In the genomic region with DNA sequence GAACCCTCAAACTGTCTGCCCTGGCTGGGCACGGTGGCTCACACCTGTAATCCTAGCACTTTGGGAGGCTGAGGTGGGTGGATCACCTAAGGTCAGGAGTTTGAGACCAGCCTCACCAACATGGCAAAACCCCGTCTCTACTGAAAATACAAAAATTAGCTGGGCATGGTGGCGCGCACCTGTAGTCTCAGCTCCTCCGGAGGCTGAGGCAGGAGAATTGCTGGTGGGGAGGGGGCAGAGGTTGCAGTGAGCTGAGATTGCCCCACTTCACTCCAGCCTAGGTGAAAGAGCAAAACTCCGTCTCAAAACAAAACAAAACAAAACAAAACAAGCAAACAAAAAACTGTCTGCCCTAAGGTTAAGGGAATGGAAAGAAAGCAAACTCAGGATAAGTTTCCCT, we compare ENCODE assay signal across 8 cellular contexts.
A peak's percentile ranks its signal among the peaks of the same experiment; 100 is the strongest.
DNase-seq lines count a peak whose midpoint lies in the region; ATAC-seq and TF ChIP-seq lines count a peak whose summit lies in the region.
"Not testable (repeated sequence)": the region's sequence is repeated elsewhere in the genome, so short reads cannot be mapped to it uniquely, and the experiment has no call there.

No MANE protein-coding gene starts in this region.

- peak overlapping the region; percentile 89 to 97 (median 95) for H3K27ac Mint-ChIP-seq in CD14-positive monocyte
- peak overlapping the region; percentile 92 for H3K27ac Mint-ChIP-seq in activated CD4-positive, alpha-beta T cell treated with anti-CD3 and anti-CD28 coated beads for 36 hours
- peak overlapping the region; percentile 97 for H3K27ac Mint-ChIP-seq in activated T-helper 17 cell treated with anti-CD3 and anti-CD28 coated beads, Interleukin-2, amount 50 U/mL, for 72 hours
- peak overlapping the region in 8 of 10 donors; percentile 71 to 98 (median 90) for H3K27ac Mint-ChIP-seq in naive thymus-derived CD8-positive, alpha-beta T cell

- peak overlapping the region; percentile 11 for H3K4me3 ChIP-seq in OCI-LY1 (ENCODE audit: low read depth, low read length, poor library complexity, severe bottlenecking)
- H3K4me3 ChIP-seq in brain microvascular endothelial cell (ENCODE audit: low read depth, low read length); upper lobe of left lung: not testable (repeated sequence)

- CTCF ChIA-PET in activated CD4-positive, alpha-beta T cell treated with anti-CD3 and anti-CD28 coated beads for 36 hours (lab: Charles Lee), result interaction anchor here (0.8 to 0.9 kb wide), 2 partner anchors 11 to 192 kb away, joined by 3 read pairs; no protein-coding TSS in a partner anchor

- not testable (repeated sequence) for H2AFZ ChIP-seq in OCI-LY1 (ENCODE audit: low read length)

- not testable (repeated sequence) for H3K36me3 ChIP-seq in OCI-LY1 (ENCODE audit: insufficient read depth, low read length); brain microvascular endothelial cell (replicated peaks); upper lobe of left lung

- H3K27ac ChIP-seq in OCI-LY1 (ENCODE audit: low read depth, low read length, poor library complexity, severe bottlenecking) (peak overlapping the region; percentile 98), brain microvascular endothelial cell (peak overlapping the region; percentile 63), upper lobe of left lung (peak overlapping the region in 3 of 4 donors; percentile 9 to 36 (median 24))

- H3K27me3 ChIP-seq in OCI-LY1 (ENCODE audit: insufficient read depth, low read length); brain microvascular endothelial cell (replicated peaks); upper lobe of left lung: not testable (repeated sequence)

- peak overlapping the region; percentile 9 to 71 for H3K4me3 Mint-ChIP-seq in CD14-positive monocyte
- H3K4me3 Mint-ChIP-seq in activated CD4-positive, alpha-beta T cell treated with anti-CD3 and anti-CD28 coated beads for 36 hours, result peak overlapping the region; percentile 60
- H3K4me3 Mint-ChIP-seq in activated T-helper 17 cell treated with anti-CD3 and anti-CD28 coated beads, Interleukin-2, amount 50 U/mL, for 72 hours, result peak overlapping the region; percentile 83
- H3K4me3 Mint-ChIP-seq in naive thymus-derived CD8-positive, alpha-beta T cell, result peak overlapping the region in 9 of 10 donors; percentile 37 to 80 (median 65)

- ATAC-seq in GM19438 (IDR thresholded peaks at IDR 0.05; ENCODE audit: low read depth, unreplicated experiment), result peak; percentile 0
- peak; percentile 3 for ATAC-seq in activated CD4-positive, alpha-beta T cell treated with anti-CD3 and anti-CD28 coated beads for 36 hours
- ATAC-seq in activated T-helper 17 cell treated with anti-CD3 and anti-CD28 coated beads, Interleukin-2, amount 50 U/mL, for 72 hours (replicated peaks); upper lobe of left lung (ENCODE audit: low FRiP score in 2 of 2): not testable (repeated sequence)
- peak in 1 of 2 donors; percentile 37 for ATAC-seq in naive thymus-derived CD8-positive, alpha-beta T cell

- DNase-seq in CD14-positive monocyte (ENCODE audit: low spot score); brain microvascular endothelial cell; naive thymus-derived CD8-positive, alpha-beta T cell; upper lobe of left lung: not testable (repeated sequence)
- peak; percentile 16 for DNase-seq in activated CD4-positive, alpha-beta T cell treated with anti-CD3 and anti-CD28 coated beads for 36 hours

- H3K9ac ChIP-seq in OCI-LY1 (ENCODE audit: low read length), result peak overlapping the region; percentile 54

- not testable (repeated sequence) for H3K36me3 Mint-ChIP-seq in CD14-positive monocyte; naive thymus-derived CD8-positive, alpha-beta T cell
- H3K36me3 Mint-ChIP-seq in activated CD4-positive, alpha-beta T cell treated with anti-CD3 and anti-CD28 coated beads for 36 hours (ENCODE audit: low read depth), result peaks cover 18% of the 10 kb centered on the region
- peaks cover 12% of the 10 kb centered on the region for H3K36me3 Mint-ChIP-seq in activated T-helper 17 cell treated with anti-CD3 and anti-CD28 coated beads, Interleukin-2, amount 50 U/mL, for 72 hours (ENCODE audit: low read depth)

- not testable (repeated sequence) for TF ChIP-seq EP300 in upper lobe of left lung (IDR thresholded peaks at IDR 0.05)

- peaks cover 75% of the 10 kb centered on the region for H3K4me1 ChIP-seq in OCI-LY1 (ENCODE audit: insufficient read depth, low read length, severe bottlenecking)
- H3K4me1 ChIP-seq in upper lobe of left lung, result not testable (repeated sequence)

- intact Hi-C loops in CD14-positive monocyte (cut with micrococcal nuclease), result loop anchor here (1.0 to 10.0 kb wide), 6 partner anchors 11 to 166 kb away; no protein-coding TSS in a partner anchor
- intact Hi-C loops in activated CD4-positive, alpha-beta T cell treated with anti-CD3 and anti-CD28 coated beads for 36 hours (cut with DNase I, micrococcal nuclease), result loop anchor here (1.0 to 5.0 kb wide), 4 partner anchors 11 to 152 kb away; no protein-coding TSS in a partner anchor

- not testable (repeated sequence) for H3K9me2 ChIP-seq in OCI-LY1 (ENCODE audit: low read depth, low read length)

- H3K4me1 Mint-ChIP-seq in CD14-positive monocyte, result peaks cover 87% of the 10 kb centered on the region
- H3K4me1 Mint-ChIP-seq in activated CD4-positive, alpha-beta T cell treated with anti-CD3 and anti-CD28 coated beads for 36 hours, result peaks cover 83% of the 10 kb centered on the region
- peaks cover 54% of the 10 kb centered on the region for H3K4me1 Mint-ChIP-seq in activated T-helper 17 cell treated with anti-CD3 and anti-CD28 coated beads, Interleukin-2, amount 50 U/mL, for 72 hours
- peaks cover 16 to 91% (median 60%) of the 10 kb centered on the region in 4 donors for H3K4me1 Mint-ChIP-seq in naive thymus-derived CD8-positive, alpha-beta T cell

- peak overlapping the region; percentile 56 for H3K4me2 ChIP-seq in OCI-LY1 (ENCODE audit: low read length)

- not testable (repeated sequence) for TF ChIP-seq POLR2A in upper lobe of left lung (IDR thresholded peaks at IDR 0.05)

- not testable (repeated sequence) for H4K20me1 ChIP-seq in OCI-LY1 (ENCODE audit: insufficient read depth, low read length)

- in situ Hi-C loops in brain microvascular endothelial cell (cut with HindIII; ENCODE audit: low pct_ligation_motif_present, low sequenced_read_pairs), result not testable (repeated sequence)

- POLR2A ChIA-PET in activated CD4-positive, alpha-beta T cell treated with anti-CD3 and anti-CD28 coated beads for 36 hours (lab: Charles Lee), result interaction anchor here (0.7 kb wide), 1 partner anchor 179 kb away, joined by 3 read pairs; a partner anchor contains a TSS
- POLR2A ChIA-PET in naive thymus-derived CD8-positive, alpha-beta T cell (lab: Charles Lee), result interaction anchor here (0.7 to 1.5 kb wide), 4 partner anchors 11 to 59 kb away, joined by 3 to 6 read pairs (median 4); no protein-coding TSS in a partner anchor

- H3K79me2 ChIP-seq in OCI-LY1 (ENCODE audit: insufficient read depth, low read length), result not testable (repeated sequence)

- WGBS in upper lobe of left lung, 2 donors, result 84 to 92% methylated on average over 5 to 6 of the region's 6 CpGs

- not testable (repeated sequence) for TF ChIP-seq CTCF in CD14-positive monocyte (IDR thresholded peaks at IDR 0.05); OCI-LY1 (IDR thresholded peaks at IDR 0.05; ENCODE audit: low read length); brain microvascular endothelial cell (IDR thresholded peaks at IDR 0.05; ENCODE audit: low read depth, low read length, missing control alignments); upper lobe of left lung (IDR thresholded peaks at IDR 0.05)

- not testable (repeated sequence) for H3K9me3 ChIP-seq in OCI-LY1 (ENCODE audit: low read length); upper lobe of left lung

- peaks cover 3 to 11% (median 4%) of the 10 kb centered on the region in 7 donors for H3K9me3 Mint-ChIP-seq in CD14-positive monocyte
- H3K9me3 Mint-ChIP-seq in activated CD4-positive, alpha-beta T cell treated with anti-CD3 and anti-CD28 coated beads for 36 hours (ENCODE audit: low read depth), result peaks cover 12% of the 10 kb centered on the region
- H3K9me3 Mint-ChIP-seq in activated T-helper 17 cell treated with anti-CD3 and anti-CD28 coated beads, Interleukin-2, amount 50 U/mL, for 72 hours; naive thymus-derived CD8-positive, alpha-beta T cell: not testable (repeated sequence)

- not testable (repeated sequence) for H3K27me3 Mint-ChIP-seq in CD14-positive monocyte (ENCODE audit: low read depth in 3 of 3); activated CD4-positive, alpha-beta T cell treated with anti-CD3 and anti-CD28 coated beads for 36 hours; activated T-helper 17 cell treated with anti-CD3 and anti-CD28 coated beads, Interleukin-2, amount 50 U/mL, for 72 hours; naive thymus-derived CD8-positive, alpha-beta T cell

- 0 out of 2 replicates have a peak, but pooled peaks cover 10% of the 10 kb centered on the region for H3F3A ChIP-seq in OCI-LY1 (ENCODE audit: insufficient read depth, low read length)

Comparison
In these comparisons a context has a peak if more than half of its experiments do, and no peak if none do; other contexts are left out.
1. H3K27ac ChIP-seq: peak in every context shown above with its lines; median percentile 98 in OCI-LY1; 63 in brain microvascular endothelial cell; 24 in upper lobe of left lung.